29 cellular contexts compared by ENCODE assay signal in the genomic region with DNA sequence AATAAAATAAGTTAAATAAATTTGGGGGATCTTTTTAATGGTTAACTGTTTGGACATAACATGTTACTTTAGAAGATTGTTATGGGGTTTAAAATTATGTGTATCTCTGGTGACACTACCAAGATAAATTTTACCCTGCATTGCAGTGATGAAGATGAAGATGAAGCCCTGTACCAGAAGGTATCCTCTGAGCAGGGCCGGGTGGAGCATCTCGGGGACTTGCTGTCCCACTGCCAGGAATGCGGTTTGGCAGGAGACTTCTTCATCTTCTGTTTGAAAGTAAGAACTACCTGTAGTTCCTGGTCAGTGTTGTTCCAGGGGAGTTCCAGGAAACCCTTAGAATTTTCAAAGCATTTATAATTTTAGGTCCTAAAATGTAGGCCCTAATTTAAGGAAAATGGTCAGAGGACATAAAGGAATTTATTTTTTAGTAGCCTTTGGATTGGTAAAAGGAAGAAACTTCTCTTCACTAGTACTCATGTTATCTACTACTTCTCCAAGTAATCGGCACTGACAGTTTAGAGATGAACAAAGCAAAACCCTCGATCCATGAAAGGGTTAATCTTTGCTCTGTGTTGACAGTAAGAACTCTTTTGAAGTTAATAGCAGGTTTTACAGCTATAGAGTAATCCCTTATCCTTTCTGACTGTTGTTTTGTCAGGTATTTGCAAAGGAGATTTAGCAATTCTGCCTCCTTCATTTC.
DNase-seq lines count a peak whose midpoint lies in the region; ATAC-seq, FAIRE-seq and TF ChIP-seq lines count a peak whose summit lies in the region.
"Had no signal": no experiment of that assay in that cellular context is flagged by ENCODE, and none has a peak within 500 bp of the region (broad histone marks: within the 10 kb centered on the region; RNA-seq: fewer than 3 reads in every experiment).

No MANE protein-coding gene starts in this region.

- no peak for FAIRE-seq in D721Med (lab: Jason Lieb, UNC)
- FAIRE-seq: GM12878 had no signal

- H3K4me1 ChIP-seq in HEK293 (ENCODE audit: control insufficient read depth, insufficient read depth, low read length) (no peaks in the 10 kb centered on the region), hepatocyte (ENCODE audit: insufficient read depth) (peaks cover 14% of the 10 kb centered on the region), transverse colon (peaks cover 0 to 26% (median 13%) of the 10 kb centered on the region in 4 donors)
- H3K4me1 ChIP-seq: BE2C, spleen, vagina had no signal

- H3K9me3 ChIP-seq in HEK293 (ENCODE audit: control insufficient read depth, insufficient read depth, low read depth, low read length) = no peaks in the 10 kb centered on the region
- H3K9me3 ChIP-seq in hepatocyte (ENCODE audit: low read depth) = no peaks in the 10 kb centered on the region
- no peaks in the 10 kb centered on the region for H3K9me3 ChIP-seq in transverse colon
- H3K9me3 ChIP-seq: BE2C, body of pancreas, spleen, testis, vagina had no signal

- H3K27ac ChIP-seq in HEK293 (ENCODE audit: extremely low read depth, low read depth, low read length) (no peak overlapping the region), hepatocyte (peak overlapping the region; percentile 85), transverse colon (peak overlapping the region; percentile 36 to 66 (median 54))
- H3K27ac ChIP-seq: HL-60, spleen, vagina had no signal

- WGBS in hepatocyte (ENCODE audit: low lambda C conversion rate, missing lambda C conversion rate) = 35% methylated on average over 5 of the region's 5 CpGs
- 52 to 66% methylated on average over 5 of the region's 5 CpGs for WGBS in transverse colon (ENCODE audit: low coverage in 1 of 2), 2 donors

- H3K9me2 ChIP-seq in hepatocyte (replicated peaks; ENCODE audit: insufficient read depth) = no peaks in the 10 kb centered on the region

- H3K27me3 ChIP-seq in hepatocyte = no peaks in the 10 kb centered on the region
- no peaks in the 10 kb centered on the region for H3K27me3 ChIP-seq in transverse colon
- H3K27me3 ChIP-seq: BE2C, body of pancreas, spleen, testis, vagina had no signal

- ATAC-seq in GM21515 (IDR thresholded peaks at IDR 0.05; ENCODE audit: unreplicated experiment) = no peak
- ATAC-seq: body of pancreas; GM12878; right cardiac atrium; stimulated activated naive CD8-positive, alpha-beta T cell treated with anti-CD3 and anti-CD28 coated beads, Interleukin-15, Interleukin-2, amounts not matched to agents 100 U/mL and 50 U/mL, for 24 hours had no signal

- peak overlapping the region; percentile 45 for H3K4me2 ChIP-seq in hepatocyte

- no peak for TF ChIP-seq POLR2A in transverse colon (IDR thresholded peaks at IDR 0.05)

- no peak overlapping the region for H2AFZ ChIP-seq in hepatocyte

- peaks cover 0 to 3% of the 10 kb centered on the region in 2 experiments; a peak in 2 of 3 replicates for H3K36me3 ChIP-seq in HEK293 (ENCODE audit: control insufficient read depth in 2 of 2, insufficient read depth in 1 of 2, low read length in 2 of 2)
- no peaks in the 10 kb centered on the region for H3K36me3 ChIP-seq in hepatocyte (replicated peaks; ENCODE audit: insufficient read depth, low read depth)
- no peaks in the 10 kb centered on the region for H3K36me3 ChIP-seq in transverse colon
- H3K36me3 ChIP-seq: BE2C had no signal

- no peak for TF ChIP-seq EP300 in transverse colon (IDR thresholded peaks at IDR 0.05; ENCODE audit: low read depth)

- POLR2A ChIA-PET in HEK293 (lab: Yijun Ruan, JAX) = interaction anchor here (0.6 kb wide), 1 partner anchor 671 kb away, joined by 3 read pairs; the partner anchor contains the start of gene ESRP2

- H4K20me1 ChIP-seq in hepatocyte (ENCODE audit: insufficient read depth, poor library complexity, severe bottlenecking) = no peaks in the 10 kb centered on the region

- CTCF ChIA-PET in HEK293 (lab: Yijun Ruan, JAX) = interaction anchor here (2.1 kb wide), 1 partner anchor 216 kb away, joined by 9 read pairs; no protein-coding TSS in a partner anchor

- TF ChIP-seq CTCF in HEK293 (tag by site-specific recombination; IDR thresholded peaks at IDR 0.05) (no peak), hepatocyte (IDR thresholded peaks at IDR 0.05; ENCODE audit: poor library complexity) (no peak), transverse colon (IDR thresholded peaks at IDR 0.05) (no peak), GM13976 (IDR thresholded peaks at IDR 0.05; ENCODE audit: borderline replicate concordance, control extremely low read depth, extremely low read depth, insufficient read depth, missing control alignments) (no peak), D721Med (IDR thresholded peaks at IDR 0.05; ENCODE audit: insufficient read depth, missing control alignments) (no peak)

- no peaks in the 10 kb centered on the region for H3K79me2 ChIP-seq in hepatocyte

- no peak overlapping the region for H3K4me3 ChIP-seq in HEK293 (ENCODE audit: low read depth, low read length)
- H3K4me3 ChIP-seq in hepatocyte = no peak overlapping the region
- H3K4me3 ChIP-seq in transverse colon = no peak overlapping the region
- H3K4me3 ChIP-seq: body of pancreas, GM12878, spleen, testis, vagina had no signal

- in situ Hi-C loops in transverse colon (cut with MboI; ENCODE audit: low pct_ligation_motif_present in 1 of 4, low pct_unique_long_range_greater_than_20kb in 1 of 4, low sequenced_read_pairs in 3 of 4) (loop anchor here in 2 of 4 donors (10.0 to 25.0 kb wide), 2 partner anchors 205 to 217 kb away; partner anchors contain the start of gene HAS3 (in 1 of the 2)), GM13976 (cut with MboI; ENCODE audit: low sequenced_read_pairs, unreplicated experiment) (no loop called here)

- intact Hi-C loops in transverse colon (cut with DNase I; ENCODE audit: low total_unique reads) = no loop called here

- DNase-seq in NCI-H69 (lab: John Stamatoyannopoulos, UW) = peak; percentile 14
- peak; percentile 19 for DNase-seq in hepatocyte (ENCODE audit: low spot score)
- DNase-seq in transverse colon = no peak
- no peak for DNase-seq in GM13976 (ENCODE audit: low spot score)
- no peak for DNase-seq in D721Med (ENCODE audit: insufficient read length, low spot score)
- DNase-seq: activated CD4-positive, alpha-beta memory T cell treated with anti-CD3 and anti-CD28 coated beads, Interleukin-2, amount 10 ng/mL, durations not matched to agents 7 days and 5 days; activated CD4-positive, CD25-positive, alpha-beta regulatory T cell treated with anti-CD3 and anti-CD28 coated beads, Interleukin-2, amount 50 U/mL, for 72 hours; activated CD8-positive, alpha-beta memory T cell treated with anti-CD3 and anti-CD28 coated beads, Interleukin-2, amount 50 U/mL, for 4 hours; activated naive CD4-positive, alpha-beta T cell treated with anti-CD3 and anti-CD28 coated beads, Interleukin-2, amount 10 ng/mL, durations not matched to agents 7 days and 5 days; BE2C; body of pancreas; CD8-positive, alpha-beta memory T cell; DMS153; H7; hippocampal formation; NCI-H1048; NCI-H1694 treated with DMSO at 0.1 percent for 48 hours; right cardiac atrium; SHP77 treated with DMSO at 0.1 percent for 48 hours; spleen; stimulated activated CD4-positive, alpha-beta T cell treated with anti-CD3 and anti-CD28 coated beads, Interleukin-2, amount 100 ng/mL, for 24 hours; stimulated activated naive CD8-positive, alpha-beta T cell treated with anti-CD3 and anti-CD28 coated beads, Interleukin-15, Interleukin-2, amounts not matched to agents 100 U/mL and 50 U/mL, for 24 hours; T-helper 2 cell; testis had no signal

TF ChIP-seq in HEK293, 187 proteins besides CTCF, POLR2A, EP300 and RAD21:
- TF ChIP-seq PRDM6 (tag by site-specific recombination; IDR thresholded peaks at IDR 0.05) (peak; percentile 22; the same call in 1 of the 2 replicates), ZNF404 (tag by site-specific recombination; IDR thresholded peaks at IDR 0.05) (no peak), ZSCAN18 (tag by site-specific recombination; IDR thresholded peaks at IDR 0.05) (no peak), ZNF660 (tag by site-specific recombination; IDR thresholded peaks at IDR 0.05) (no peak)
- TF ChIP-seq, protein P1, sequence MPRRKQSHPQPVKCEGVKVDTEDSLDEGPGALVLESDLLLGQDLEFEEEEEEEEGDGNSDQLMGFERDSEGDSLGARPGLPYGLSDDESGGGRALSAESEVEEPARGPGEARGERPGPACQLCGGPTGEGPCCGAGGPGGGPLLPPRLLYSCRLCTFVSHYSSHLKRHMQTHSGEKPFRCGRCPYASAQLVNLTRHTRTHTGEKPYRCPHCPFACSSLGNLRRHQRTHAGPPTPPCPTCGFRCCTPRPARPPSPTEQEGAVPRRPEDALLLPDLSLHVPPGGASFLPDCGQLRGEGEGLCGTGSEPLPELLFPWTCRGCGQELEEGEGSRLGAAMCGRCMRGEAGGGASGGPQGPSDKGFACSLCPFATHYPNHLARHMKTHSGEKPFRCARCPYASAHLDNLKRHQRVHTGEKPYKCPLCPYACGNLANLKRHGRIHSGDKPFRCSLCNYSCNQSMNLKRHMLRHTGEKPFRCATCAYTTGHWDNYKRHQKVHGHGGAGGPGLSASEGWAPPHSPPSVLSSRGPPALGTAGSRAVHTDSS (tag by site-specific recombination; IDR thresholded peaks at IDR 0.05) = peak; percentile 67

Comparison
In these comparisons a context has a peak if more than half of its experiments do, and no peak if none do; other contexts are left out.
1. DNase-seq: peak in NCI-H69 (single experiment) and hepatocyte (single experiment); none in transverse colon (single experiment), GM13976 (single experiment) and D721Med (single experiment).